ENCODE assay signal across 17 cellular contexts in genomic region chr10:6170638-6171037, GRCh38. TPM values are rescaled to one million over a fixed set of nuclear protein-coding genes. Genes with fewer than 3 reads are reported as not detected.
DNase-seq lines count a peak whose midpoint lies in the region; ATAC-seq and TF ChIP-seq lines count a peak whose summit lies in the region.
"Had no signal": no experiment of that assay in that cellular context is flagged by ENCODE, and none has a peak within 500 bp of the region (broad histone marks: within the 10 kb centered on the region; RNA-seq: fewer than 3 reads in every experiment).

No MANE protein-coding gene starts in this region.

- no peak for DNase-seq in CD8-positive, alpha-beta T cell
- no peak for DNase-seq in activated naive CD8-positive, alpha-beta T cell treated with anti-CD3 and anti-CD28 coated beads for 36 hours
- DNase-seq in mucosa of descending colon (peak in 1 of 3 donors; percentile 56), NCI-H146 (lab: John Stamatoyannopoulos, UW) (no peak), DMS114 treated with DMSO at 0.1 percent for 48 hours (lab: John Stamatoyannopoulos, UW; ENCODE audit: unreplicated experiment) (no peak), SIG-M5 treated with dmso at 0.1 percent for 504 hours (lab: John Stamatoyannopoulos, UW; ENCODE audit: unreplicated experiment) (no peak)
- DNase-seq: activated B cell treated with CpG ODN at 0.5 μM for 24 hours; effector CD8-positive, alpha-beta T cell; GF-D8; kidney; NCI-H1417 treated with DMSO at 0.1 percent for 48 hours; NCI-H446; right cardiac atrium; stimulated activated CD4-positive, alpha-beta T cell treated with anti-CD3 and anti-CD28 coated beads, Interleukin-4, amount 100 ng/mL, for 24 hours; stimulated activated naive B cell treated with anti-CD40 and anti-IgM and Interleukin-4, amounts not matched to agents 10 μg/mL and 1 μg/mL and 100 μg/mL, for 72 hours had no signal

- TF ChIP-seq CTCF in CD8-positive, alpha-beta T cell (IDR thresholded peaks at IDR 0.05): no peak
- no peak for TF ChIP-seq CTCF in mucosa of descending colon (IDR thresholded peaks at IDR 0.05)

- H3K27ac Mint-ChIP-seq in CD8-positive, alpha-beta T cell: peak overlapping the region; percentile 80
- peak overlapping the region; percentile 75 for H3K27ac Mint-ChIP-seq in activated naive CD8-positive, alpha-beta T cell treated with anti-CD3 and anti-CD28 coated beads for 36 hours
- H3K27ac Mint-ChIP-seq: activated B cell treated with CpG ODN at 0.5 μM for 24 hours; stimulated activated naive B cell treated with anti-CD40 and anti-IgM and Interleukin-4, amounts not matched to agents 10 μg/mL and 1 μg/mL and 100 μg/mL, for 72 hours had no signal

- H3K27me3 Mint-ChIP-seq in CD8-positive, alpha-beta T cell (ENCODE audit: low read depth): no peaks in the 10 kb centered on the region
- H3K27me3 Mint-ChIP-seq in activated naive CD8-positive, alpha-beta T cell treated with anti-CD3 and anti-CD28 coated beads for 36 hours: no peaks in the 10 kb centered on the region
- H3K27me3 Mint-ChIP-seq: activated B cell treated with CpG ODN at 0.5 μM for 24 hours; stimulated activated naive B cell treated with anti-CD40 and anti-IgM and Interleukin-4, amounts not matched to agents 10 μg/mL and 1 μg/mL and 100 μg/mL, for 72 hours had no signal

- ATAC-seq in CD8-positive, alpha-beta T cell: no peak
- peak; percentile 60 for ATAC-seq in mucosa of descending colon
- no peak for ATAC-seq in HG03378 (IDR thresholded peaks at IDR 0.05; ENCODE audit: unreplicated experiment)
- ATAC-seq: stimulated activated naive B cell treated with anti-CD40 and anti-IgM and Interleukin-4, amounts not matched to agents 10 μg/mL and 1 μg/mL and 100 μg/mL, for 72 hours had no signal

- H3K36me3 Mint-ChIP-seq in CD8-positive, alpha-beta T cell: peaks cover 19% of the 10 kb centered on the region
- H3K36me3 Mint-ChIP-seq in activated naive CD8-positive, alpha-beta T cell treated with anti-CD3 and anti-CD28 coated beads for 36 hours: peaks cover 43% of the 10 kb centered on the region

- POLR2A ChIA-PET in CD8-positive, alpha-beta T cell (lab: Charles Lee): interaction anchor here (1.0 kb wide), 1 partner anchor 32 kb away, joined by 3 read pairs; the partner anchor contains the start of gene PFKFB3

- intact Hi-C loops in CD8-positive, alpha-beta T cell (cut with DNase I, micrococcal nuclease): no loop called here
- intact Hi-C loops in mucosa of descending colon (cut with DNase I, micrococcal nuclease): no loop called here

- H3K4me1 Mint-ChIP-seq in CD8-positive, alpha-beta T cell (ENCODE audit: low read depth): peaks cover 77% of the 10 kb centered on the region
- peaks cover 75% of the 10 kb centered on the region for H3K4me1 Mint-ChIP-seq in activated naive CD8-positive, alpha-beta T cell treated with anti-CD3 and anti-CD28 coated beads for 36 hours

- H3K36me3 ChIP-seq in ACC112 (ENCODE audit: insufficient read depth, low read length) (no peaks in the 10 kb centered on the region), mucosa of descending colon (ENCODE audit: low read depth) (no peaks in the 10 kb centered on the region)
- H3K36me3 ChIP-seq in CD8-positive, alpha-beta T cell (ENCODE audit: insufficient read depth, low read length): no peaks in the 10 kb centered on the region

- no peaks in the 10 kb centered on the region for H3K9me3 ChIP-seq in CD8-positive, alpha-beta T cell (ENCODE audit: low read length)
- H3K9me3 ChIP-seq in mucosa of descending colon: no peaks in the 10 kb centered on the region

- no peak overlapping the region for H3K4me3 Mint-ChIP-seq in CD8-positive, alpha-beta T cell
- H3K4me3 Mint-ChIP-seq in activated naive CD8-positive, alpha-beta T cell treated with anti-CD3 and anti-CD28 coated beads for 36 hours: no peak overlapping the region
- H3K4me3 Mint-ChIP-seq: activated B cell treated with CpG ODN at 0.5 μM for 24 hours had no signal

- H3K79me2 ChIP-seq in ACC112 (ENCODE audit: control insufficient read depth, insufficient read depth, low read length, unreplicated experiment): peaks cover 56% of the 10 kb centered on the region

- H3K9me3 Mint-ChIP-seq in CD8-positive, alpha-beta T cell: no peaks in the 10 kb centered on the region
- no peaks in the 10 kb centered on the region for H3K9me3 Mint-ChIP-seq in activated naive CD8-positive, alpha-beta T cell treated with anti-CD3 and anti-CD28 coated beads for 36 hours
- H3K9me3 Mint-ChIP-seq: activated B cell treated with CpG ODN at 0.5 μM for 24 hours; stimulated activated naive B cell treated with anti-CD40 and anti-IgM and Interleukin-4, amounts not matched to agents 10 μg/mL and 1 μg/mL and 100 μg/mL, for 72 hours had no signal

- no peak overlapping the region for H3K4me3 ChIP-seq in ACC112 (ENCODE audit: low read depth, low read length)
- H3K4me3 ChIP-seq in CD8-positive, alpha-beta T cell (ENCODE audit: low read depth, low read length): no peak overlapping the region
- H3K4me3 ChIP-seq in mucosa of descending colon: no peak overlapping the region

- H2AFZ ChIP-seq in ACC112 (ENCODE audit: low read length, unreplicated experiment): no peak overlapping the region

- H3K4me1 ChIP-seq in ACC112 (ENCODE audit: control insufficient read depth, insufficient read depth, low read length, unreplicated experiment) (peaks cover 27% of the 10 kb centered on the region), mucosa of descending colon (ENCODE audit: low read depth) (peaks cover 13% of the 10 kb centered on the region)
- peaks cover 55% of the 10 kb centered on the region for H3K4me1 ChIP-seq in CD8-positive, alpha-beta T cell (ENCODE audit: insufficient read depth, low read length)

- CTCF ChIA-PET in CD8-positive, alpha-beta T cell (lab: Charles Lee): interaction anchor here (0.6 kb wide), 1 partner anchor 1648 kb away, joined by 3 read pairs; the partner anchor contains the start of gene TAF3

- H3K27me3 ChIP-seq in ACC112 (ENCODE audit: insufficient read depth, low read length): no peaks in the 10 kb centered on the region
- H3K27me3 ChIP-seq in CD8-positive, alpha-beta T cell (ENCODE audit: insufficient read depth, low read length): no peaks in the 10 kb centered on the region

- H3K27ac ChIP-seq in ACC112 (ENCODE audit: low read depth, low read length): peak overlapping the region; percentile 47; the same call in 1 of the 2 replicates
- no peak overlapping the region for H3K27ac ChIP-seq in CD8-positive, alpha-beta T cell (ENCODE audit: low read depth, low read length)

RNA-seq across cellular contexts. Expression of gene PFKFB3, which starts 32.1 kb away (rescaled TPM):
- total RNA-seq in CD8-positive, alpha-beta T cell: 100 to 1,000 TPM; 221 to 233 TPM
- 10 to 100 TPM; 72.6 to 73.0 TPM for total RNA-seq in activated naive CD8-positive, alpha-beta T cell treated with anti-CD3 and anti-CD28 coated beads for 36 hours
- 10 to 100 TPM; 19.3 to 39.0 (median 21.7) TPM for total RNA-seq in mucosa of descending colon
